ENCODE assay signal across 1 cellular context in the genomic region with DNA sequence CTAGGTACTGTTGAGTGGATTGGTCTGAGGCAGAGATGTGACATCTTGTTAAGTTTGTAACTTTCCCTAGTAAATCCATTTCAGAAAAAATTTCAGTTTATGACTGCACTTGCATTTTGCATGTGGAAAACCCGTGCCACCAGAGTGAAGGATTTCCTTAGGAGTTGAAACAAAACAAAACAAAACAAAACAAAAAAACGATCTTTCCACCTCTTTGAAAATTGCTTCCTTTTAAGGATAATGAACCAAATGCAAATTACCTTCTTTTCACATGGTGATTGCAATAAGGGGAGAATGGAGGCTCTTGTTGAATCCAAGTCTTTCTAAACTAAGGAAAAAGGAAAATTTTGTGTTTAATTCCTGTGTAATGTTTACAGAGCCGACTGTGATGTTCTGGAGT.
TF ChIP-seq lines count a peak whose summit lies in the region.

No MANE protein-coding gene starts in this region.

TF ChIP-seq in endothelial cell of umbilical vein, 7 proteins besides CTCF, POLR2A, EP300 and RAD21:
- TF ChIP-seq MAX (IDR thresholded peaks at IDR 0.05; ENCODE audit: insufficient read depth, insufficient read length) (no peak), GATA2 (IDR thresholded peaks at IDR 0.05; ENCODE audit: insufficient read depth, insufficient read length, low read depth, low read length) (no peak), FOS (IDR thresholded peaks at IDR 0.05; ENCODE audit: borderline replicate concordance, insufficient read depth, low read length) (no peak), JUN (IDR thresholded peaks at IDR 0.05; ENCODE audit: borderline replicate concordance, insufficient read depth, insufficient read length, low read depth) (no peak), POLR2AphosphoS5 (IDR thresholded peaks at IDR 0.05; ENCODE audit: insufficient read depth, low read depth, low read length) (no peak), EZH2 (IDR thresholded peaks at IDR 0.05; ENCODE audit: borderline replicate concordance, low read depth, low read length, severe bottlenecking) (no peak), MYC (IDR thresholded peaks at IDR 0.05; ENCODE audit: low read depth, low read length) (no peak)
